In the genomic region with DNA sequence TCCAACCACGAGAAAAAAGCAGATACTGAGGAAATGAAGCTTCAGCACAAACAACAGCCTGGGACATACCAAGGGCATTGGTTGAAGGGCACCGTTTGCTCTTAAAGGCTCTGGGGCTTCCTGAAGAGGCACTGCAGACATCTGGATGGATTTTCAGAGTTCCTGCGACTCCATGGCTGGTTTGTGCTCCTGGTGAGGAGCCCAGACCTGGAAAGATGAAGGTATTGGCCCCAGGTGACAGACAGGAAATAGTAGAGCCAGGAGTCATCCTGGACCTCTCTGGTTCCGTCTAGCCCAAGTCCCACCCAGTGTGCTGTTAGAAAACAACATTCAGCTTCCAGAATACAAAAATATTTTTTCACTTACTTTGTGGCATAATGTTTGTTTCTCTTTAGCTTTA, we compare ENCODE assay signal across 15 cellular contexts. TPM values are rescaled to one million over a fixed set of nuclear protein-coding genes. Genes with fewer than 3 reads are reported as not detected.
DNase-seq lines count a peak whose midpoint lies in the region; ATAC-seq and TF ChIP-seq lines count a peak whose summit lies in the region.
"Had no signal": no experiment of that assay in that cellular context is flagged by ENCODE, and none has a peak within 500 bp of the region (broad histone marks: within the 10 kb centered on the region; RNA-seq: fewer than 3 reads in every experiment).

No MANE protein-coding gene starts in this region.

- H3K9me3 ChIP-seq in muscle layer of duodenum (ENCODE audit: control insufficient read depth in 1 of 2, low read length in 2 of 2) (no peaks in the 10 kb centered on the region), thoracic aorta (no peaks in the 10 kb centered on the region)
- H3K9me3 ChIP-seq: BLaER1 treated with 17β-estradiol and CSF1 and Interleukin-3, amounts not matched to agents 10 nM and 100 nM had no signal

- CTCF ChIA-PET in RWPE1 (lab: Yijun Ruan, JAX) = interaction anchor here (0.6 kb wide), 2 partner anchors 116 to 186 kb away, joined by 3 read pairs; no protein-coding TSS in a partner anchor

- H3K27ac ChIP-seq in RWPE1 (peak overlapping the region; percentile 55; the same call in 1 of the 2 replicates), cingulate gyrus (ENCODE audit: low read depth, low read length) (peak overlapping the region; percentile 2), muscle layer of duodenum (ENCODE audit: low read length) (peak overlapping the region; percentile 60), thoracic aorta (peak overlapping the region; percentile 35 to 71)
- H3K27ac ChIP-seq: BLaER1 treated with 17β-estradiol and CSF1 and Interleukin-3, amounts not matched to agents 10 nM and 100 nM had no signal

- ATAC-seq in thoracic aorta (ENCODE audit: insufficient number of reproducible peaks, low FRiP score, low read depth) (no peak), GM21423 (IDR thresholded peaks at IDR 0.05; ENCODE audit: unreplicated experiment) (no peak)

- peaks cover 0 to 6% of the 10 kb centered on the region in 2 donors for H3K36me3 ChIP-seq in muscle layer of duodenum (ENCODE audit: control insufficient read depth in 1 of 2, insufficient read depth in 2 of 2, low read length in 2 of 2)
- no peaks in the 10 kb centered on the region for H3K36me3 ChIP-seq in thoracic aorta
- H3K36me3 ChIP-seq: BLaER1 treated with 17β-estradiol and CSF1 and Interleukin-3, amounts not matched to agents 10 nM and 100 nM had no signal

- H3K4me3 ChIP-seq in muscle layer of duodenum (ENCODE audit: low read depth in 1 of 2, low read length in 2 of 2) (no peak overlapping the region), thoracic aorta (no peak overlapping the region)
- H3K4me3 ChIP-seq: BLaER1 treated with 17β-estradiol and CSF1 and Interleukin-3, amounts not matched to agents 10 nM and 100 nM had no signal

- H3K27me3 ChIP-seq in muscle layer of duodenum (ENCODE audit: low read depth, low read length) (no peaks in the 10 kb centered on the region), thoracic aorta (replicated peaks; ENCODE audit: insufficient read depth) (no peaks in the 10 kb centered on the region)
- H3K27me3 ChIP-seq: BLaER1 treated with 17β-estradiol and CSF1 and Interleukin-3, amounts not matched to agents 10 nM and 100 nM had no signal

- TF ChIP-seq CTCF in RWPE1 (conservative IDR thresholded peaks at IDR 0.05; ENCODE audit: low read depth) (no peak), thoracic aorta (IDR thresholded peaks at IDR 0.05) (no peak)

- POLR2A ChIA-PET in RWPE1 (lab: Yijun Ruan, JAX; ENCODE audit: low non-redundant PET) = no interaction called here

- DNase-seq in RWPE1 (ENCODE audit: low spot score) (no peak), thoracic aorta (ENCODE audit: low spot score) (no peak), islet precursor cell (no peak), middle frontal gyrus (ENCODE audit: extremely low spot score, low spot score) (no peak)
- DNase-seq: DMS 273 treated with DMSO at 0.1 percent for 48 hours, KG1, NCI-H1092, NCI-H1694, NCI-H2107, NCI-H69, PC-3 had no signal

- H3K4me1 ChIP-seq in muscle layer of duodenum (ENCODE audit: control insufficient read depth in 1 of 2, insufficient read depth in 2 of 2, low read length in 2 of 2) (peaks cover 0 to 11% of the 10 kb centered on the region in 2 donors), thoracic aorta (ENCODE audit: control insufficient read depth in 1 of 2, low read depth in 2 of 2) (peaks cover 20 to 52% of the 10 kb centered on the region in 2 donors)

RNA-seq across cellular contexts. Expression of a gene that starts 6.3 kb away (rescaled TPM):
- total RNA-seq in thoracic aorta = 10 to 100 TPM in 1 of 2 donors, 1 to 10 TPM in 1; 6.6 to 10.3 TPM

Comparison
In these comparisons a context has a peak if more than half of its experiments do, and no peak if none do; other contexts are left out.
1. H3K27ac ChIP-seq: peak in every context shown above with its lines; median percentile 60 in muscle layer of duodenum; 55 in RWPE1; 53 in thoracic aorta; 2 in cingulate gyrus.